ENCODE assay signal across 8 cellular contexts in genomic region chr18:26656401-26656943, GRCh38.
DNase-seq lines count a peak whose midpoint lies in the region; ATAC-seq and TF ChIP-seq lines count a peak whose summit lies in the region.

No MANE protein-coding gene starts in this region.

- H3K9me3 ChIP-seq in DOHH2 (ENCODE audit: control insufficient read depth, insufficient read depth, low read length) (no peaks in the 10 kb centered on the region), transverse colon (no peaks in the 10 kb centered on the region)
- H3K9me3 ChIP-seq in effector memory CD4-positive, alpha-beta T cell (ENCODE audit: control insufficient read depth, low read length), result no peaks in the 10 kb centered on the region

- TF ChIP-seq POLR2A in transverse colon (IDR thresholded peaks at IDR 0.05), result no peak

- H3K4me1 ChIP-seq in DOHH2 (ENCODE audit: control insufficient read depth, low read length) (no peaks in the 10 kb centered on the region), transverse colon (peaks cover 0 to 32% (median 15%) of the 10 kb centered on the region in 4 donors)
- no peaks in the 10 kb centered on the region for H3K4me1 ChIP-seq in effector memory CD4-positive, alpha-beta T cell (ENCODE audit: control insufficient read depth, insufficient read depth, low read length, poor library complexity, severe bottlenecking)

- ATAC-seq in HG02642 (IDR thresholded peaks at IDR 0.05; ENCODE audit: poor library complexity, unreplicated experiment) (peak; percentile 34), left colon (peak; percentile 21)

- WGBS in transverse colon (ENCODE audit: low coverage in 1 of 2), 2 donors, result 0 to 1% methylated on average over 14 to 56 of the region's 68 CpGs

- H3K27me3 ChIP-seq in DOHH2 (ENCODE audit: control insufficient read depth, low read length) (peaks cover 71% of the 10 kb centered on the region), transverse colon (peaks cover 51% of the 10 kb centered on the region)
- peaks cover 11% of the 10 kb centered on the region for H3K27me3 ChIP-seq in effector memory CD4-positive, alpha-beta T cell (replicated peaks; ENCODE audit: control insufficient read depth, insufficient read depth, low read length, poor library complexity, severe bottlenecking)

- intact Hi-C loops in left colon (cut with DNase I, micrococcal nuclease), result loop anchor here in 1 of 2 donors (10.0 kb wide), 1 partner anchor 112 kb away; the partner anchor contains the start of gene KCTD1
- intact Hi-C loops in transverse colon (cut with DNase I; ENCODE audit: low total_unique reads), result loop anchor here (10.0 kb wide), 2 partner anchors 102 to 272 kb away; no protein-coding TSS in a partner anchor

- no peaks in the 10 kb centered on the region for H3K79me2 ChIP-seq in DOHH2 (ENCODE audit: control insufficient read depth, low read length)

- no peaks in the 10 kb centered on the region for H3F3A ChIP-seq in DOHH2 (ENCODE audit: control insufficient read depth, insufficient read depth)

- peak in 1 of 2 donors; percentile 15 for DNase-seq in left colon
- no peak for DNase-seq in transverse colon
- no peak for DNase-seq in AG20443 (ENCODE audit: low spot score)
- DNase-seq in effector memory CD4-positive, alpha-beta T cell, result no peak
- DNase-seq in DMS79 treated with DMSO at 0.1 percent for 48 hours (lab: John Stamatoyannopoulos, UW), result no peak

- no peaks in the 10 kb centered on the region for H3K9me2 ChIP-seq in DOHH2 (replicated peaks; ENCODE audit: control insufficient read depth, low read length)

- no peak overlapping the region for H3K27ac ChIP-seq in DOHH2 (ENCODE audit: low read depth, low read length)
- H3K27ac ChIP-seq in angular gyrus (ENCODE audit: low read depth, low read length), result peak overlapping the region; percentile 77
- H3K27ac ChIP-seq in transverse colon, result peak overlapping the region; percentile 82 to 89 (median 84)
- no peak overlapping the region for H3K27ac ChIP-seq in effector memory CD4-positive, alpha-beta T cell (ENCODE audit: insufficient read depth, low read length, poor library complexity, severe bottlenecking)

- H3K4me2 ChIP-seq in DOHH2 (ENCODE audit: low read length), result peak overlapping the region; percentile 53

- no peak for TF ChIP-seq CTCF in DOHH2 (IDR thresholded peaks at IDR 0.05; ENCODE audit: low read depth, low read length, poor library complexity, severe bottlenecking)
- TF ChIP-seq CTCF in transverse colon (IDR thresholded peaks at IDR 0.05), result no peak

- H3K4me3 ChIP-seq in DOHH2 (ENCODE audit: low read length), result peak overlapping the region; percentile 49
- H3K4me3 ChIP-seq in transverse colon, result peak overlapping the region; percentile 44 to 91 (median 84)
- no peak overlapping the region for H3K4me3 ChIP-seq in effector memory CD4-positive, alpha-beta T cell (ENCODE audit: insufficient read depth, low read depth, low read length, poor library complexity, severe bottlenecking)

- no peaks in the 10 kb centered on the region; the same call in 1 of the 2 replicates for H4K20me1 ChIP-seq in DOHH2 (ENCODE audit: control insufficient read depth, insufficient read depth, low read depth, low read length)

- H3K36me3 ChIP-seq in DOHH2 (ENCODE audit: control insufficient read depth, low read length), result no peaks in the 10 kb centered on the region
- H3K36me3 ChIP-seq in transverse colon, result no peaks in the 10 kb centered on the region
- no peaks in the 10 kb centered on the region for H3K36me3 ChIP-seq in effector memory CD4-positive, alpha-beta T cell (ENCODE audit: control insufficient read depth, insufficient read depth, low read length)

- TF ChIP-seq EP300 in transverse colon (IDR thresholded peaks at IDR 0.05; ENCODE audit: low read depth), result no peak

- in situ Hi-C loops in transverse colon (cut with MboI; ENCODE audit: low pct_ligation_motif_present in 1 of 4, low pct_unique_long_range_greater_than_20kb in 1 of 4, low sequenced_read_pairs in 3 of 4), result loop anchor here in 2 of 4 donors (10.0 to 25.0 kb wide), 2 partner anchors 252 to 269 kb away; no protein-coding TSS in a partner anchor

Comparison
In these comparisons a context has a peak if more than half of its experiments do, and no peak if none do; other contexts are left out.
1. H3K27ac ChIP-seq: peak in angular gyrus (single experiment) and transverse colon (4 of 4); none in DOHH2 (single experiment) and effector memory CD4-positive, alpha-beta T cell (single experiment).